Comparison of ENCODE assay signal across 20 cellular contexts in genomic region chr6:162636167-162636566, GRCh38.
"Had no signal": no experiment of that assay in that cellular context is flagged by ENCODE, and none has a peak within 500 bp of the region (broad histone marks: within the 10 kb centered on the region; RNA-seq: fewer than 3 reads in every experiment).

No MANE protein-coding gene starts in this region.

- H3K36me3 Mint-ChIP-seq: naive B cell; natural killer cell treated with Interleukin-12 subunit alpha and Interleukin-12 subunit beta and Interleukin-15 and Interleukin-18, amount 100 ng/mL, for 72 hours; stimulated activated memory B cell treated with anti-CD40 and anti-IgM and Interleukin-4, amounts not matched to agents 10 μg/mL and 1 μg/mL and 100 μg/mL, for 72 hours; type B pancreatic cell had no signal

- H3K27ac Mint-ChIP-seq: dendritic cell treated with granulocyte-macrophage colony-stimulating factor and Interleukin-4, amounts not matched to agents 40 ng/mL and 50 ng/mL, for 4 days; endodermal cell; memory B cell; naive B cell; natural killer cell treated with Interleukin-12 subunit alpha and Interleukin-12 subunit beta and Interleukin-15 and Interleukin-18, amount 100 ng/mL, for 72 hours; stimulated activated memory B cell treated with anti-CD40 and anti-IgM and Interleukin-4, amounts not matched to agents 10 μg/mL and 1 μg/mL and 100 μg/mL, for 72 hours; type B pancreatic cell had no signal

- H3K4me1 Mint-ChIP-seq: stimulated activated memory B cell treated with anti-CD40 and anti-IgM and Interleukin-4, amounts not matched to agents 10 μg/mL and 1 μg/mL and 100 μg/mL, for 72 hours had no signal

- H3K9me3 Mint-ChIP-seq: dendritic cell treated with granulocyte-macrophage colony-stimulating factor and Interleukin-4, amounts not matched to agents 40 ng/mL and 50 ng/mL, for 4 days; endodermal cell; memory B cell; stimulated activated memory B cell treated with anti-CD40 and anti-IgM and Interleukin-4, amounts not matched to agents 10 μg/mL and 1 μg/mL and 100 μg/mL, for 72 hours had no signal

- H3K27me3 Mint-ChIP-seq: dendritic cell treated with granulocyte-macrophage colony-stimulating factor and Interleukin-4, amounts not matched to agents 40 ng/mL and 50 ng/mL, for 4 days; memory B cell; naive B cell; natural killer cell treated with Interleukin-12 subunit alpha and Interleukin-12 subunit beta and Interleukin-15 and Interleukin-18, amount 100 ng/mL, for 72 hours; stimulated activated memory B cell treated with anti-CD40 and anti-IgM and Interleukin-4, amounts not matched to agents 10 μg/mL and 1 μg/mL and 100 μg/mL, for 72 hours; type B pancreatic cell had no signal

- DNase-seq: caudate nucleus; cerebellar nuclear complex; effector CD8-positive, alpha-beta T cell; endodermal cell; hypothalamus; naive B cell; nucleus accumbens; ovary; posterior cingulate gyrus; spleen; stimulated activated CD4-positive, alpha-beta T cell treated with anti-CD3 and anti-CD28 coated beads, Interleukin-4, amount 100 ng/mL, for 4 hours; stimulated activated naive CD8-positive, alpha-beta T cell treated with anti-CD3 and anti-CD28 coated beads, Interleukin-15, Interleukin-2, amounts not matched to agents 100 U/mL and 50 U/mL, for 24 hours; substantia nigra; testis; tibial artery had no signal

- H3K4me3 Mint-ChIP-seq: dendritic cell treated with granulocyte-macrophage colony-stimulating factor and Interleukin-4, amounts not matched to agents 40 ng/mL and 50 ng/mL, for 4 days; endodermal cell; memory B cell; naive B cell; natural killer cell treated with Interleukin-12 subunit alpha and Interleukin-12 subunit beta and Interleukin-15 and Interleukin-18, amount 100 ng/mL, for 72 hours; stimulated activated memory B cell treated with anti-CD40 and anti-IgM and Interleukin-4, amounts not matched to agents 10 μg/mL and 1 μg/mL and 100 μg/mL, for 72 hours; type B pancreatic cell had no signal
